18 cellular contexts compared by ENCODE assay signal in the genomic region with DNA sequence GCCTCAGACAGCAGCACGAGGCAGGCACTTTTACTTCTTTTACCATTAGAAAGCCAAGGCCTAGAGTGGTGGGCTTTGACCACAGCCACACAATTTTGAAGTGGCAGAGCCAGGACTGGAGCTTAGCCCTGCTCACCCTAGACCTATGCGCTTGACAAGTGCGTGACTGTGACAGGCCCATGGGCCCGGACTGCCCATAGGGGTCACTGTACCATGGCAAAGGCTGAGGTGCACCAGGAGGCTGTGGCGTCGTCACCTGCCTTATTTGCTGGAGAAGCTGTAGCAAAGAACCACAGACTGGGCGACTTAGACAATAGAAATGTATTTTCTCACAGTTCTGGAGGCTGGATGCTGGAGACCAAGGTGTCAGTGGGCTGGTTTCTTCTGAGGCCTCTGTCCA. TPM values are rescaled to one million over a fixed set of nuclear protein-coding genes. Genes with fewer than 3 reads are reported as not detected.
A peak's percentile ranks its signal among the peaks of the same experiment; 100 is the strongest.
DNase-seq lines count a peak whose midpoint lies in the region; ATAC-seq, FAIRE-seq and TF ChIP-seq lines count a peak whose summit lies in the region.
"Had no signal": no experiment of that assay in that cellular context is flagged by ENCODE, and none has a peak within 500 bp of the region (broad histone marks: within the 10 kb centered on the region; RNA-seq: fewer than 3 reads in every experiment).

No MANE protein-coding gene starts in this region.

- no peak for TF ChIP-seq POLR2A in HepG2 (IDR thresholded peaks at IDR 0.05; ENCODE audit: insufficient read depth in 1 of 2, low read depth in 2 of 2, low read length in 2 of 2)
- no peak for TF ChIP-seq POLR2A in right lobe of liver (IDR thresholded peaks at IDR 0.05)

- peaks cover 90% of the 10 kb centered on the region for H3K4me1 ChIP-seq in HepG2 (ENCODE audit: insufficient read depth, low read length)
- H3K4me1 ChIP-seq in right lobe of liver, result peaks cover 0 to 36% (median 16%) of the 10 kb centered on the region in 4 donors
- no peaks in the 10 kb centered on the region for H3K4me1 ChIP-seq in OCI-LY7 (ENCODE audit: insufficient read depth, low read length, poor library complexity, severe bottlenecking)
- peaks cover 29 to 52% of the 10 kb centered on the region in 2 donors for H3K4me1 ChIP-seq in duodenal mucosa (ENCODE audit: control insufficient read depth in 1 of 2, insufficient read depth in 2 of 2, low read length in 2 of 2)
- peaks cover 5% of the 10 kb centered on the region for H3K4me1 ChIP-seq in colonic mucosa

- no peak for FAIRE-seq in HepG2 (lab: Jason Lieb, UNC)

- H2AFZ ChIP-seq in HepG2 (ENCODE audit: low read length) (no peak overlapping the region), OCI-LY7 (ENCODE audit: low read length) (no peak overlapping the region)
- H2AFZ ChIP-seq: hepatocyte had no signal

- DNase-seq in HepG2 (ENCODE audit: low spot score) (no peak), right lobe of liver (no peak), OCI-LY7 (ENCODE audit: low spot score) (no peak), NCI-H2227 (lab: John Stamatoyannopoulos, UW; ENCODE audit: unreplicated experiment) (no peak), T-helper 1 cell (no peak), germinal center (ENCODE audit: low spot score) (no peak), colonic mucosa (no peak)
- DNase-seq: activated CD4-positive, CD25-positive, alpha-beta regulatory T cell; AML-193; DMS79 treated with DMSO at 0.1 percent for 48 hours; MG63 had no signal

- H3K9ac ChIP-seq in HepG2 (ENCODE audit: insufficient read depth, low read depth, low read length) (no peak overlapping the region), duodenal mucosa (ENCODE audit: low read depth in 1 of 2, low read length in 2 of 2) (no peak overlapping the region), colonic mucosa (ENCODE audit: low read depth in 2 of 2, low read length in 2 of 2) (no peak overlapping the region)

- WGBS in HepG2 (ENCODE audit: low lambda C conversion rate), result 33% methylated on average over 7 of the region's 7 CpGs
- 80% methylated on average over 1 of the region's 7 CpGs for WGBS in right lobe of liver (ENCODE audit: insufficient coverage, low coverage, low lambda C conversion rate, missing lambda C conversion rate)

- TF ChIP-seq CTCF in HepG2 (CRISPR knock-in tag; IDR thresholded peaks at IDR 0.05), result peak; percentile 66
- TF ChIP-seq CTCF in right lobe of liver (IDR thresholded peaks at IDR 0.05), result peak in 1 of 4 donors; percentile 24
- TF ChIP-seq CTCF in OCI-LY7 (conservative IDR thresholded peaks at IDR 0.05; ENCODE audit: low read length), result peak; percentile 30
- TF ChIP-seq CTCF in colonic mucosa (IDR thresholded peaks at IDR 0.05), result no peak

- H3K36me3 ChIP-seq in HepG2 (replicated peaks in 1 of 2; ENCODE audit: control insufficient read depth in 1 of 2, insufficient read depth in 2 of 2, low read length in 2 of 2) (no peaks in the 10 kb centered on the region), right lobe of liver (no peaks in the 10 kb centered on the region), OCI-LY7 (ENCODE audit: insufficient read depth, low read length) (no peaks in the 10 kb centered on the region), duodenal mucosa (ENCODE audit: control insufficient read depth in 1 of 2, insufficient read depth in 2 of 2, low read length in 2 of 2) (peaks cover 0 to 6% of the 10 kb centered on the region in 2 donors), colonic mucosa (no peaks in the 10 kb centered on the region)

- in situ Hi-C loops in HepG2 (cut with HindIII; ENCODE audit: extremely low pct_ligation_motif_present, low pct_unique_long_range_greater_than_20kb), result loop anchor here (5.0 kb wide), 1 partner anchor 142 kb away; no protein-coding TSS in a partner anchor

- H3K27ac ChIP-seq in HepG2 (ENCODE audit: extremely low read length, insufficient read depth, low read length), result no peak overlapping the region
- H3K27ac ChIP-seq in right lobe of liver, result no peak overlapping the region
- no peak overlapping the region for H3K27ac ChIP-seq in OCI-LY7 (ENCODE audit: low read depth, low read length, poor library complexity, severe bottlenecking)
- H3K27ac ChIP-seq in duodenal mucosa (ENCODE audit: low read depth, low read length), result peak overlapping the region; percentile 1
- no peak overlapping the region for H3K27ac ChIP-seq in colonic mucosa
- H3K27ac ChIP-seq: esophagus muscularis mucosa, hepatocyte, SK-N-MC had no signal

- no TSS peak for BruUV-seq in HepG2 (replicated peaks; lab: Mats Ljungman, UMichigan)
- BruUV-seq in OCI-LY7 (replicated peaks; lab: Mats Ljungman, UMichigan), result no TSS peak

- no peaks in the 10 kb centered on the region for H3K79me2 ChIP-seq in HepG2 (ENCODE audit: insufficient read depth, low read length)
- H3K79me2 ChIP-seq in OCI-LY7 (ENCODE audit: insufficient read depth, low read depth, low read length), result no peaks in the 10 kb centered on the region
- H3K79me2 ChIP-seq: hepatocyte had no signal

- TF ChIP-seq EP300 in HepG2 (IDR thresholded peaks at IDR 0.05; ENCODE audit: low read depth in 2 of 2, low read length in 2 of 2) (no peak), HepG2 (CRISPR knock-in tag; IDR thresholded peaks at IDR 0.05; ENCODE audit: borderline replicate concordance) (no peak)

- POLR2A ChIA-PET in HepG2 (lab: Yijun Ruan, JAX) (interaction anchor here (1.4 kb wide), 1 partner anchor 121 kb away, joined by 4 read pairs; no protein-coding TSS in a partner anchor), OCI-LY7 (lab: Charles Lee) (no interaction called here)

- CTCF ChIA-PET in HepG2 (lab: Yijun Ruan, JAX; ENCODE audit: low intra/inter-chr PET ratio, low total read pairs) (interaction anchor here (1.0 kb wide), 1 partner anchor 145 kb away, joined by 3 read pairs; no protein-coding TSS in a partner anchor), OCI-LY7 (lab: Charles Lee; ENCODE audit: unreplicated experiment) (interaction anchor here (0.5 kb wide), 1 partner anchor 571 kb away, joined by 3 read pairs; no protein-coding TSS in a partner anchor)

- intact Hi-C loops in HepG2 (cut with micrococcal nuclease; ENCODE audit: unreplicated experiment) (loop anchor here (5.0 to 10.0 kb wide), 2 partner anchors 55 to 142 kb away; a partner anchor contains a TSS), right lobe of liver (cut with DNase I) (loop anchor here (10.0 kb wide), 1 partner anchor 145 kb away; no protein-coding TSS in a partner anchor), OCI-LY7 (cut with micrococcal nuclease; ENCODE audit: unreplicated experiment) (loop anchor here (2.0 to 5.0 kb wide), 3 partner anchors 213 to 307 kb away; a partner anchor contains a TSS), colonic mucosa (cut with DNase I) (no loop called here)

- no peak for TF ChIP-seq RAD21 in HepG2 (CRISPR knock-in tag; IDR thresholded peaks at IDR 0.05)

- H3K9me2 ChIP-seq in OCI-LY7 (ENCODE audit: insufficient read depth, low read length), result no peaks in the 10 kb centered on the region

- no peak overlapping the region for H3K4me3 ChIP-seq in HepG2 (replicated peaks in 1 of 3; ENCODE audit: insufficient read depth in 1 of 3, low read depth in 2 of 3, low read length in 3 of 3)
- H3K4me3 ChIP-seq in right lobe of liver, result no peak overlapping the region
- no peak overlapping the region for H3K4me3 ChIP-seq in OCI-LY7 (ENCODE audit: low read depth, low read length, poor library complexity, severe bottlenecking)
- H3K4me3 ChIP-seq in duodenal mucosa (ENCODE audit: low read depth in 1 of 2, low read length in 2 of 2), result no peak overlapping the region
- H3K4me3 ChIP-seq in colonic mucosa, result no peak overlapping the region
- H3K4me3 ChIP-seq: esophagus muscularis mucosa, hepatocyte, MG63, SK-N-MC had no signal

- H3K4me2 ChIP-seq in HepG2 (ENCODE audit: low read depth, low read length), result peak overlapping the region; percentile 62
- H3K4me2 ChIP-seq in OCI-LY7 (ENCODE audit: low read length), result no peak overlapping the region
- H3K4me2 ChIP-seq: hepatocyte had no signal

- no peaks in the 10 kb centered on the region for H3K9me3 ChIP-seq in HepG2 (ENCODE audit: low read length)
- H3K9me3 ChIP-seq in right lobe of liver, result no peaks in the 10 kb centered on the region
- H3K9me3 ChIP-seq in OCI-LY7 (ENCODE audit: low read length), result no peaks in the 10 kb centered on the region
- no peaks in the 10 kb centered on the region for H3K9me3 ChIP-seq in duodenal mucosa (ENCODE audit: control insufficient read depth in 1 of 2, low read length in 2 of 2)
- H3K9me3 ChIP-seq in colonic mucosa, result no peaks in the 10 kb centered on the region
- H3K9me3 ChIP-seq: esophagus muscularis mucosa, MG63 had no signal

- H3K27me3 ChIP-seq in HepG2 (ENCODE audit: control insufficient read depth in 1 of 2, insufficient read depth in 2 of 2, low read length in 2 of 2) (no peaks in the 10 kb centered on the region), right lobe of liver (no peaks in the 10 kb centered on the region), duodenal mucosa (ENCODE audit: control insufficient read depth in 1 of 2, insufficient read depth in 2 of 2, low read length in 2 of 2) (no peaks in the 10 kb centered on the region), colonic mucosa (no peaks in the 10 kb centered on the region)
- H3K27me3 ChIP-seq: esophagus muscularis mucosa, hepatocyte, MG63 had no signal

- peak; percentile 27 for ATAC-seq in HepG2
- ATAC-seq in right lobe of liver, result no peak
- ATAC-seq: left lobe of liver had no signal

- H4K20me1 ChIP-seq in HepG2 (ENCODE audit: insufficient read depth, low read length), result no peaks in the 10 kb centered on the region
- no peaks in the 10 kb centered on the region for H4K20me1 ChIP-seq in OCI-LY7 (ENCODE audit: insufficient read depth, low read length)

RNA-seq across cellular contexts. Expression of a gene that starts 2.6 kb away (rescaled TPM):
- total RNA-seq in HepG2 (2016; rRNA removed; fragmentation: Illumina TruSeq; extraction: Trizol) (0.29 and 0.97 TPM in 2 replicates), right lobe of liver (10 to 100 TPM; 15.8 to 33.5 (median 19.1) TPM), OCI-LY7 (2022) (not detected in 2 replicates), colonic mucosa (10 to 100 TPM; 11.5 to 17.0 TPM)
- 0.71 and 0.79 TPM in 2 replicates for total RNA-seq in HepG2 (2016; cell fraction: cytosol; rRNA removed; fragmentation: Illumina TruSeq; extraction: Trizol; ENCODE audit: low read depth)
- total RNA-seq in HepG2 (2016; cell fraction: insoluble cytoplasmic fraction; rRNA removed; fragmentation: Illumina TruSeq; extraction: Trizol), result 0.43 and 0.58 TPM in 2 replicates
- total RNA-seq in HepG2 (2016; cell fraction: membrane; rRNA removed; fragmentation: Illumina TruSeq; extraction: Trizol), result 0.43 and 0.45 TPM in 2 replicates
- 0.41 and 0.75 TPM in 2 replicates for total RNA-seq in HepG2 (2016; cell fraction: nucleus; rRNA removed; fragmentation: Illumina TruSeq; extraction: Trizol)
- 0.24 and 0.40 TPM in 2 replicates for polyA plus RNA-seq in HepG2 (2011; rRNA removed)
- 0.28 and 0.51 TPM in 2 replicates for polyA plus RNA-seq in HepG2 (2011; cell fraction: cytosol; rRNA removed)
- polyA plus RNA-seq in HepG2 (2011; cell fraction: nucleus; rRNA removed), result 0.58 and 0.85 TPM in 2 replicates
- 0.32 and 0.44 TPM in 2 replicates for polyA plus RNA-seq in HepG2 (2012)
- 0.60 and 0.79 TPM in 2 replicates for polyA plus RNA-seq in HepG2 (2016; cell fraction: cytosol; fragmentation: Illumina TruSeq; extraction: Trizol; ENCODE audit: low read depth)
- polyA plus RNA-seq in HepG2 (2016; cell fraction: insoluble cytoplasmic fraction; fragmentation: Illumina TruSeq; extraction: Trizol; ENCODE audit: low read depth), result 0.37 and 0.50 TPM in 2 replicates
- 0.64 and 0.87 TPM in 2 replicates for polyA plus RNA-seq in HepG2 (2016; cell fraction: membrane; fragmentation: Illumina TruSeq; extraction: Trizol; ENCODE audit: low read depth)
- 1.1 and 1.5 TPM in 2 replicates for polyA plus RNA-seq in HepG2 (2016; cell fraction: nucleus; fragmentation: Illumina TruSeq; extraction: Trizol; ENCODE audit: insufficient read depth, low read depth)
- 0.92 TPM in 1 of 2 replicates, not detected in the other for polyA minus RNA-seq in HepG2 (2011; rRNA and poly(A)+ RNA removed; ENCODE audit: low replicate concordance)
- 0.44 and 0.59 TPM in 2 replicates for polyA minus RNA-seq in HepG2 (2011; cell fraction: cytosol; rRNA and poly(A)+ RNA removed)
- polyA minus RNA-seq in HepG2 (2011; cell fraction: nucleus; rRNA and poly(A)+ RNA removed), result 0.62 TPM in 1 of 2 replicates, not detected in the other
- not detected in 2 replicates for total RNA-seq in OCI-LY7 (2014; rRNA removed; shearing (Covaris generic))
- total RNA-seq: cerebellum, esophagus muscularis mucosa, pulmonary artery endothelial cell had no signal

RNA-seq across cellular contexts. Expression of a gene that starts 3.7 kb away (rescaled TPM):
- total RNA-seq in HepG2 (2016; rRNA removed; fragmentation: Illumina TruSeq; extraction: Trizol) (0.13 TPM in 1 of 2 replicates, not detected in the other), right lobe of liver (10 to 100 TPM in 1 of 6 experiments, 1 to 10 TPM in 4, under 1 TPM in 1; 0.69 to 11.6 (median 3.2) TPM), OCI-LY7 (2022) (2.2 TPM in 2 replicates), colonic mucosa (10 to 100 TPM in 1 of 2 donors, 1 to 10 TPM in 1; 3.2 to 16.0 TPM)
- not detected in 2 replicates for total RNA-seq in HepG2 (2016; cell fraction: cytosol; rRNA removed; fragmentation: Illumina TruSeq; extraction: Trizol; ENCODE audit: low read depth)
- 0.13 and 0.15 TPM in 2 replicates for total RNA-seq in HepG2 (2016; cell fraction: insoluble cytoplasmic fraction; rRNA removed; fragmentation: Illumina TruSeq; extraction: Trizol)
- total RNA-seq in HepG2 (2016; cell fraction: membrane; rRNA removed; fragmentation: Illumina TruSeq; extraction: Trizol), result 0.09 TPM in 1 of 2 replicates, not detected in the other
- total RNA-seq in HepG2 (2016; cell fraction: nucleus; rRNA removed; fragmentation: Illumina TruSeq; extraction: Trizol), result 0.41 TPM in 1 of 2 replicates, not detected in the other
- polyA plus RNA-seq in HepG2 (2011; rRNA removed), result 0.18 TPM in 2 replicates
- 0.12 and 0.16 TPM in 2 replicates for polyA plus RNA-seq in HepG2 (2011; cell fraction: cytosol; rRNA removed)
- polyA plus RNA-seq in HepG2 (2011; cell fraction: nucleus; rRNA removed), result 0.33 and 0.35 TPM in 2 replicates
- 0.07 TPM in 1 of 2 replicates, not detected in the other for polyA plus RNA-seq in HepG2 (2012)
- polyA plus RNA-seq in HepG2 (2016; cell fraction: cytosol; fragmentation: Illumina TruSeq; extraction: Trizol; ENCODE audit: low read depth), result not detected in 2 replicates
- 0.10 TPM in 1 of 2 replicates, not detected in the other for polyA plus RNA-seq in HepG2 (2016; cell fraction: insoluble cytoplasmic fraction; fragmentation: Illumina TruSeq; extraction: Trizol; ENCODE audit: low read depth)
- 0.08 TPM in 1 of 2 replicates, not detected in the other for polyA plus RNA-seq in HepG2 (2016; cell fraction: membrane; fragmentation: Illumina TruSeq; extraction: Trizol; ENCODE audit: low read depth)
- polyA plus RNA-seq in HepG2 (2016; cell fraction: nucleus; fragmentation: Illumina TruSeq; extraction: Trizol; ENCODE audit: insufficient read depth, low read depth), result 0.15 and 0.21 TPM in 2 replicates
- 0.04 and 0.42 TPM in 2 replicates for polyA minus RNA-seq in HepG2 (2011; rRNA and poly(A)+ RNA removed; ENCODE audit: low replicate concordance)
- polyA minus RNA-seq in HepG2 (2011; cell fraction: cytosol; rRNA and poly(A)+ RNA removed), result not detected in 2 replicates
- 0.12 TPM in 1 of 2 replicates, not detected in the other for polyA minus RNA-seq in HepG2 (2011; cell fraction: nucleus; rRNA and poly(A)+ RNA removed)
- total RNA-seq in OCI-LY7 (2014; rRNA removed; shearing (Covaris generic)), result 1.2 and 1.4 TPM in 2 replicates

RNA-seq across cellular contexts. Expression of a gene that starts 18.9 kb away (rescaled TPM):
- total RNA-seq in HepG2 (2016; rRNA removed; fragmentation: Illumina TruSeq; extraction: Trizol) (9.2 and 10.6 TPM in 2 replicates), right lobe of liver (10 to 100 TPM in 1 of 6 experiments, 1 to 10 TPM in 5; 4.0 to 13.1 (median 6.0) TPM), OCI-LY7 (2022) (not detected in 2 replicates), colonic mucosa (100 to 1,000 TPM; 167 to 213 TPM)
- total RNA-seq in HepG2 (2016; cell fraction: cytosol; rRNA removed; fragmentation: Illumina TruSeq; extraction: Trizol; ENCODE audit: low read depth), result 2.3 and 2.6 TPM in 2 replicates
- 9.3 and 10.5 TPM in 2 replicates for total RNA-seq in HepG2 (2016; cell fraction: insoluble cytoplasmic fraction; rRNA removed; fragmentation: Illumina TruSeq; extraction: Trizol)
- 7.4 and 8.7 TPM in 2 replicates for total RNA-seq in HepG2 (2016; cell fraction: membrane; rRNA removed; fragmentation: Illumina TruSeq; extraction: Trizol)
- total RNA-seq in HepG2 (2016; cell fraction: nucleus; rRNA removed; fragmentation: Illumina TruSeq; extraction: Trizol), result 4.4 and 5.9 TPM in 2 replicates
- 23.0 and 24.6 TPM in 2 replicates for polyA plus RNA-seq in HepG2 (2011; rRNA removed)
- 15.7 and 22.9 TPM in 2 replicates for polyA plus RNA-seq in HepG2 (2011; cell fraction: cytosol; rRNA removed)
- polyA plus RNA-seq in HepG2 (2011; cell fraction: nucleus; rRNA removed), result 22.7 and 27.5 TPM in 2 replicates
- polyA plus RNA-seq in HepG2 (2012), result 2.8 and 7.8 TPM in 2 replicates
- polyA plus RNA-seq in HepG2 (2016; cell fraction: cytosol; fragmentation: Illumina TruSeq; extraction: Trizol; ENCODE audit: low read depth), result 2.9 and 3.0 TPM in 2 replicates
- 10.8 and 11.3 TPM in 2 replicates for polyA plus RNA-seq in HepG2 (2016; cell fraction: insoluble cytoplasmic fraction; fragmentation: Illumina TruSeq; extraction: Trizol; ENCODE audit: low read depth)
- polyA plus RNA-seq in HepG2 (2016; cell fraction: membrane; fragmentation: Illumina TruSeq; extraction: Trizol; ENCODE audit: low read depth), result 6.2 and 6.7 TPM in 2 replicates
- polyA plus RNA-seq in HepG2 (2016; cell fraction: nucleus; fragmentation: Illumina TruSeq; extraction: Trizol; ENCODE audit: insufficient read depth, low read depth), result 17.7 and 20.4 TPM in 2 replicates
- 2.2 and 24.8 TPM in 2 replicates for polyA minus RNA-seq in HepG2 (2011; rRNA and poly(A)+ RNA removed; ENCODE audit: low replicate concordance)
- 12.1 and 12.4 TPM in 2 replicates for polyA minus RNA-seq in HepG2 (2011; cell fraction: cytosol; rRNA and poly(A)+ RNA removed)
- polyA minus RNA-seq in HepG2 (2011; cell fraction: nucleus; rRNA and poly(A)+ RNA removed), result 8.8 and 10.0 TPM in 2 replicates
- total RNA-seq in OCI-LY7 (2014; rRNA removed; shearing (Covaris generic)), result not detected in 2 replicates

RNA-seq across cellular contexts. Expression of a gene that starts 55.6 kb away (rescaled TPM):
- total RNA-seq in HepG2 (2016; rRNA removed; fragmentation: Illumina TruSeq; extraction: Trizol) (16.0 and 16.5 TPM in 2 replicates), right lobe of liver (10 to 100 TPM; 15.6 to 27.9 (median 20.2) TPM), OCI-LY7 (2022) (38.5 and 45.7 TPM in 2 replicates), colonic mucosa (10 to 100 TPM; 32.7 to 37.2 TPM)
- 8.1 TPM in 2 replicates for total RNA-seq in HepG2 (2016; cell fraction: cytosol; rRNA removed; fragmentation: Illumina TruSeq; extraction: Trizol; ENCODE audit: low read depth)
- 13.6 and 18.8 TPM in 2 replicates for total RNA-seq in HepG2 (2016; cell fraction: insoluble cytoplasmic fraction; rRNA removed; fragmentation: Illumina TruSeq; extraction: Trizol)
- total RNA-seq in HepG2 (2016; cell fraction: membrane; rRNA removed; fragmentation: Illumina TruSeq; extraction: Trizol), result 24.3 and 24.5 TPM in 2 replicates
- total RNA-seq in HepG2 (2016; cell fraction: nucleus; rRNA removed; fragmentation: Illumina TruSeq; extraction: Trizol), result 11.3 and 15.4 TPM in 2 replicates
- 27.3 and 34.0 TPM in 2 replicates for polyA plus RNA-seq in HepG2 (2011; rRNA removed)
- polyA plus RNA-seq in HepG2 (2011; cell fraction: cytosol; rRNA removed), result 18.9 and 29.3 TPM in 2 replicates
- 58.0 and 66.7 TPM in 2 replicates for polyA plus RNA-seq in HepG2 (2011; cell fraction: nucleus; rRNA removed)
- 15.7 and 19.3 TPM in 2 replicates for polyA plus RNA-seq in HepG2 (2012)
- 8.8 and 9.4 TPM in 2 replicates for polyA plus RNA-seq in HepG2 (2016; cell fraction: cytosol; fragmentation: Illumina TruSeq; extraction: Trizol; ENCODE audit: low read depth)
- polyA plus RNA-seq in HepG2 (2016; cell fraction: insoluble cytoplasmic fraction; fragmentation: Illumina TruSeq; extraction: Trizol; ENCODE audit: low read depth), result 16.1 and 23.7 TPM in 2 replicates
- polyA plus RNA-seq in HepG2 (2016; cell fraction: membrane; fragmentation: Illumina TruSeq; extraction: Trizol; ENCODE audit: low read depth), result 20.7 and 24.2 TPM in 2 replicates
- polyA plus RNA-seq in HepG2 (2016; cell fraction: nucleus; fragmentation: Illumina TruSeq; extraction: Trizol; ENCODE audit: insufficient read depth, low read depth), result 32.6 and 36.7 TPM in 2 replicates
- polyA minus RNA-seq in HepG2 (2011; rRNA and poly(A)+ RNA removed; ENCODE audit: low replicate concordance), result 51.5 and 64.7 TPM in 2 replicates
- 18.3 and 18.9 TPM in 2 replicates for polyA minus RNA-seq in HepG2 (2011; cell fraction: cytosol; rRNA and poly(A)+ RNA removed)
- polyA minus RNA-seq in HepG2 (2011; cell fraction: nucleus; rRNA and poly(A)+ RNA removed), result 8.8 and 9.9 TPM in 2 replicates
- total RNA-seq in OCI-LY7 (2014; rRNA removed; shearing (Covaris generic)), result 18.8 and 27.5 TPM in 2 replicates

Comparison
In these comparisons a context has a peak if more than half of its experiments do, and no peak if none do; other contexts are left out.
1. RNA of a gene that starts 18.9 kb away (total RNA-seq): 167 to 213 TPM in colonic mucosa; 2.3 to 10.6 TPM in HepG2, 4.0 to 13.1 TPM in right lobe of liver and not detected in OCI-LY7; every median in the first group is over 10 times any median in the second.